In genomic region chr16:24075929-24076716, GRCh38 we compare ENCODE assay signal across 10 cellular contexts.
A peak's percentile ranks its signal among the peaks of the same experiment; 100 is the strongest.
DNase-seq lines count a peak whose midpoint lies in the region; ATAC-seq and TF ChIP-seq lines count a peak whose summit lies in the region.
"Had no signal": no experiment of that assay in that cellular context is flagged by ENCODE, and none has a peak within 500 bp of the region (broad histone marks: within the 10 kb centered on the region; RNA-seq: fewer than 3 reads in every experiment).

No MANE protein-coding gene starts in this region.

- no peak overlapping the region for H3K4me3 ChIP-seq in osteoblast (ENCODE audit: insufficient read depth, low read length)

- no peak overlapping the region for H3K27ac Mint-ChIP-seq in activated naive CD4-positive, alpha-beta T cell treated with anti-CD3 and anti-CD28 coated beads for 36 hours
- H3K27ac Mint-ChIP-seq in activated naive CD8-positive, alpha-beta T cell treated with anti-CD3 and anti-CD28 coated beads, Interleukin-2, amount 50 U/mL, for 24 hours, result peak overlapping the region; percentile 33
- peak overlapping the region; percentile 97 for H3K27ac Mint-ChIP-seq in stimulated activated memory B cell treated with anti-CD40 and anti-IgM and Interleukin-4, amounts not matched to agents 10 μg/mL and 1 μg/mL and 100 μg/mL, for 72 hours
- H3K27ac Mint-ChIP-seq: dendritic cell treated with granulocyte-macrophage colony-stimulating factor and Interleukin-4, amounts not matched to agents 40 ng/mL and 50 ng/mL, for 4 days had no signal

- H3K27ac ChIP-seq in osteoblast (ENCODE audit: low read depth, low read length), result no peak overlapping the region

- H3K9me3 Mint-ChIP-seq in activated naive CD4-positive, alpha-beta T cell treated with anti-CD3 and anti-CD28 coated beads for 36 hours, result no peaks in the 10 kb centered on the region
- H3K9me3 Mint-ChIP-seq in activated naive CD8-positive, alpha-beta T cell treated with anti-CD3 and anti-CD28 coated beads, Interleukin-2, amount 50 U/mL, for 24 hours, result no peaks in the 10 kb centered on the region
- no peaks in the 10 kb centered on the region for H3K9me3 Mint-ChIP-seq in stimulated activated memory B cell treated with anti-CD40 and anti-IgM and Interleukin-4, amounts not matched to agents 10 μg/mL and 1 μg/mL and 100 μg/mL, for 72 hours
- H3K9me3 Mint-ChIP-seq: dendritic cell treated with granulocyte-macrophage colony-stimulating factor and Interleukin-4, amounts not matched to agents 40 ng/mL and 50 ng/mL, for 4 days had no signal

- TF ChIP-seq CTCF in osteoblast (IDR thresholded peaks at IDR 0.05; ENCODE audit: extremely low read depth, low read depth, low read length) (no peak), GM10266 (IDR thresholded peaks at IDR 0.05; ENCODE audit: control insufficient read depth, insufficient read depth, low read depth, missing control alignments) (no peak)

- no peaks in the 10 kb centered on the region for H3K4me1 ChIP-seq in osteoblast (ENCODE audit: insufficient read depth, low read length)

- H3K27me3 Mint-ChIP-seq in activated naive CD4-positive, alpha-beta T cell treated with anti-CD3 and anti-CD28 coated beads for 36 hours (ENCODE audit: low read depth), result no peaks in the 10 kb centered on the region
- H3K27me3 Mint-ChIP-seq in activated naive CD8-positive, alpha-beta T cell treated with anti-CD3 and anti-CD28 coated beads, Interleukin-2, amount 50 U/mL, for 24 hours, result no peaks in the 10 kb centered on the region
- no peaks in the 10 kb centered on the region for H3K27me3 Mint-ChIP-seq in stimulated activated memory B cell treated with anti-CD40 and anti-IgM and Interleukin-4, amounts not matched to agents 10 μg/mL and 1 μg/mL and 100 μg/mL, for 72 hours
- H3K27me3 Mint-ChIP-seq: dendritic cell treated with granulocyte-macrophage colony-stimulating factor and Interleukin-4, amounts not matched to agents 40 ng/mL and 50 ng/mL, for 4 days had no signal

- peaks cover 2% of the 10 kb centered on the region for H3K36me3 Mint-ChIP-seq in activated naive CD4-positive, alpha-beta T cell treated with anti-CD3 and anti-CD28 coated beads for 36 hours (ENCODE audit: low read depth)
- peaks cover 6% of the 10 kb centered on the region for H3K36me3 Mint-ChIP-seq in activated naive CD8-positive, alpha-beta T cell treated with anti-CD3 and anti-CD28 coated beads, Interleukin-2, amount 50 U/mL, for 24 hours (ENCODE audit: low read depth)
- H3K36me3 Mint-ChIP-seq in stimulated activated memory B cell treated with anti-CD40 and anti-IgM and Interleukin-4, amounts not matched to agents 10 μg/mL and 1 μg/mL and 100 μg/mL, for 72 hours, result peaks cover 19% of the 10 kb centered on the region

- no peak overlapping the region for H3K4me3 Mint-ChIP-seq in activated naive CD4-positive, alpha-beta T cell treated with anti-CD3 and anti-CD28 coated beads for 36 hours
- no peak overlapping the region for H3K4me3 Mint-ChIP-seq in activated naive CD8-positive, alpha-beta T cell treated with anti-CD3 and anti-CD28 coated beads, Interleukin-2, amount 50 U/mL, for 24 hours
- H3K4me3 Mint-ChIP-seq in stimulated activated memory B cell treated with anti-CD40 and anti-IgM and Interleukin-4, amounts not matched to agents 10 μg/mL and 1 μg/mL and 100 μg/mL, for 72 hours, result peak overlapping the region; percentile 8
- H3K4me3 Mint-ChIP-seq: dendritic cell treated with granulocyte-macrophage colony-stimulating factor and Interleukin-4, amounts not matched to agents 40 ng/mL and 50 ng/mL, for 4 days had no signal

- no peaks in the 10 kb centered on the region for H3K79me2 ChIP-seq in osteoblast (ENCODE audit: insufficient read depth, low read length)

- H3K4me2 ChIP-seq in osteoblast (ENCODE audit: insufficient read depth, low read length), result no peak overlapping the region

- no peaks in the 10 kb centered on the region for H3K36me3 ChIP-seq in osteoblast (ENCODE audit: insufficient read depth, low read length)

- no peak overlapping the region for H2AFZ ChIP-seq in osteoblast (ENCODE audit: low read length)

- no peaks in the 10 kb centered on the region for H3K27me3 ChIP-seq in osteoblast (ENCODE audit: insufficient read depth, low read length)

- intact Hi-C loops in activated naive CD4-positive, alpha-beta T cell treated with anti-CD3 and anti-CD28 coated beads for 36 hours (cut with micrococcal nuclease), result loop anchor here (10.0 kb wide), 1 partner anchor 429 kb away; no protein-coding TSS in a partner anchor

- no peaks in the 10 kb centered on the region for H3K9me3 ChIP-seq in osteoblast (ENCODE audit: low read depth, low read length)

- DNase-seq in activated naive CD4-positive, alpha-beta T cell treated with anti-CD3 and anti-CD28 coated beads for 36 hours, result peak; percentile 45
- no peak for DNase-seq in activated naive CD4-positive, alpha-beta T cell treated with anti-CD3 and anti-CD28 coated beads, Interleukin-2, amount 50 U/mL, for 16 hours
- peak; percentile 25 for DNase-seq in activated naive CD8-positive, alpha-beta T cell treated with anti-CD3 and anti-CD28 coated beads, Interleukin-2, amount 50 U/mL, for 24 hours
- DNase-seq in NCI-H1105 treated with DMSO at 0.1 percent for 48 hours (lab: John Stamatoyannopoulos, UW) (no peak), osteoblast (ENCODE audit: insufficient read length, low spot score, missing footprints) (no peak), GM10266 (ENCODE audit: extremely low spot score) (no peak)
- DNase-seq: COR-L47 had no signal

- H4K20me1 ChIP-seq in osteoblast (ENCODE audit: insufficient read depth, low read length), result no peaks in the 10 kb centered on the region

- H3K4me1 Mint-ChIP-seq in activated naive CD4-positive, alpha-beta T cell treated with anti-CD3 and anti-CD28 coated beads for 36 hours (ENCODE audit: low read depth), result peaks cover 15% of the 10 kb centered on the region
- H3K4me1 Mint-ChIP-seq in activated naive CD8-positive, alpha-beta T cell treated with anti-CD3 and anti-CD28 coated beads, Interleukin-2, amount 50 U/mL, for 24 hours, result peaks cover 46% of the 10 kb centered on the region
- H3K4me1 Mint-ChIP-seq in stimulated activated memory B cell treated with anti-CD40 and anti-IgM and Interleukin-4, amounts not matched to agents 10 μg/mL and 1 μg/mL and 100 μg/mL, for 72 hours, result peaks cover 63% of the 10 kb centered on the region

- ATAC-seq in HG03469 (IDR thresholded peaks at IDR 0.05; ENCODE audit: unreplicated experiment), result peak; percentile 65
- peak; percentile 79 for ATAC-seq in activated naive CD8-positive, alpha-beta T cell treated with anti-CD3 and anti-CD28 coated beads, Interleukin-2, amount 50 U/mL, for 24 hours
- ATAC-seq in stimulated activated memory B cell treated with anti-CD40 and anti-IgM and Interleukin-4, amounts not matched to agents 10 μg/mL and 1 μg/mL and 100 μg/mL, for 72 hours, result peak; percentile 82

- CTCF ChIA-PET in activated naive CD4-positive, alpha-beta T cell treated with anti-CD3 and anti-CD28 coated beads for 36 hours (lab: Charles Lee), result interaction anchor here (3.4 kb wide), 1 partner anchor 177 kb away, joined by 9 read pairs; no protein-coding TSS in a partner anchor

Comparison
In these comparisons a context has a peak if more than half of its experiments do, and no peak if none do; other contexts are left out.
1. DNase-seq: peak in activated naive CD4-positive, alpha-beta T cell treated with anti-CD3 and anti-CD28 coated beads for 36 hours (single experiment) and activated naive CD8-positive, alpha-beta T cell treated with anti-CD3 and anti-CD28 coated beads, Interleukin-2, amount 50 U/mL, for 24 hours (single experiment); none in activated naive CD4-positive, alpha-beta T cell treated with anti-CD3 and anti-CD28 coated beads, Interleukin-2, amount 50 U/mL, for 16 hours (single experiment), NCI-H1105 treated with DMSO at 0.1 percent for 48 hours (single experiment), osteoblast (single experiment) and GM10266 (single experiment).
2. Peak in every context shown above with its lines, with median percentiles within 50 percentile points of each other: ATAC-seq.